In the genomic region with DNA sequence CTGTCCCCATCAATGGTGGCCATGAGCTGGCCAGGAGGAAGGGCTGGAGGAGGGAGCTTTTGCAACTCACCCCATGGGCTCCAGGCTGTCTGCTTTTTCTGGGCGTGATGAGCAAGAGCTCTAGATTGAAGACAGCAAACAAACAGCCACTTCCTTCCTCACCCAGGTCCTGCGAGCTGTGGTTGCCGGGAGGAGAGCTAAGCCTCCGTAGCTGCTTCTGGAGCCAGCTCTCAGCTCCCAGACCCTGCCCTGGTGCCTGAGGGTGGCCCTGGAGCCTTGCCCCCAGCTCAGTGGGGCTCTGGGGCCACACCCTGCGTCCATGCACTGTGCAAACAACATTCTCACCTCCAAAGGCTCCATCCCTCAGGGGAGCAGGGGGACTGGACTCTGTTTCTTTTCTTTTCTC, we compare ENCODE assay signal across 9 cellular contexts. TPM values are rescaled to one million over a fixed set of nuclear protein-coding genes. Genes with fewer than 3 reads are reported as not detected.
DNase-seq lines count a peak whose midpoint lies in the region; ATAC-seq and TF ChIP-seq lines count a peak whose summit lies in the region.
"Had no signal": no experiment of that assay in that cellular context is flagged by ENCODE, and none has a peak within 500 bp of the region (broad histone marks: within the 10 kb centered on the region; RNA-seq: fewer than 3 reads in every experiment).

No MANE protein-coding gene starts in this region.

- H3K36me3 ChIP-seq in WERI-Rb-1: no peaks in the 10 kb centered on the region

- no peak overlapping the region for H3K4me3 Mint-ChIP-seq in activated B cell treated with CpG ODN at 0.5 μM for 24 hours

- TF ChIP-seq CTCF in activated B cell treated with CpG ODN at 0.5 μM for 24 hours (IDR thresholded peaks at IDR 0.05) (no peak), WERI-Rb-1 (IDR thresholded peaks at IDR 0.05; ENCODE audit: low read depth, low read length) (no peak)

- H3K4me3 ChIP-seq in WERI-Rb-1 (ENCODE audit: low read depth, low read length): no peak overlapping the region

- intact Hi-C loops in activated B cell treated with CpG ODN at 0.5 μM for 24 hours (cut with micrococcal nuclease): no loop called here

- no peak overlapping the region for H3K27ac ChIP-seq in WERI-Rb-1

- H3K9me3 Mint-ChIP-seq in activated B cell treated with CpG ODN at 0.5 μM for 24 hours: no peaks in the 10 kb centered on the region

- peaks cover 24% of the 10 kb centered on the region for H3K27me3 ChIP-seq in WERI-Rb-1 (ENCODE audit: insufficient read depth, low read depth, severe bottlenecking)

- H3K27me3 Mint-ChIP-seq in activated B cell treated with CpG ODN at 0.5 μM for 24 hours: no peaks in the 10 kb centered on the region

- peaks cover 5% of the 10 kb centered on the region for H3K36me3 Mint-ChIP-seq in activated B cell treated with CpG ODN at 0.5 μM for 24 hours (ENCODE audit: low read depth)

- POLR2A ChIA-PET in activated B cell treated with CpG ODN at 0.5 μM for 24 hours (lab: Charles Lee): interaction anchor here (0.6 to 1.3 kb wide), 3 partner anchors 9 to 57 kb away, joined by 4 to 6 read pairs (median 5); a partner anchor contains a TSS

- H3K9me3 ChIP-seq in WERI-Rb-1 (ENCODE audit: severe bottlenecking): no peaks in the 10 kb centered on the region

- H3K27ac Mint-ChIP-seq in activated B cell treated with CpG ODN at 0.5 μM for 24 hours: no peak overlapping the region

- peak; percentile 62 for DNase-seq in LHCN-M2 (ENCODE audit: low read depth)
- DNase-seq in activated B cell treated with CpG ODN at 0.5 μM for 24 hours: no peak
- peak; percentile 12 for DNase-seq in fibroblast of gingiva (ENCODE audit: low read depth)
- peak; percentile 59 for DNase-seq in stimulated activated CD8-positive, alpha-beta memory T cell treated with anti-CD3 and anti-CD28 coated beads, Interleukin-4, amount 100 ng/mL, for 48 hours
- no peak for DNase-seq in NCI-H1417 treated with DMSO at 0.1 percent for 48 hours (lab: John Stamatoyannopoulos, UW)
- DNase-seq in NCI-H748 (lab: John Stamatoyannopoulos, UW; ENCODE audit: unreplicated experiment): no peak
- no peak for DNase-seq in WERI-Rb-1

- CTCF ChIA-PET in activated B cell treated with CpG ODN at 0.5 μM for 24 hours (lab: Charles Lee): interaction anchor here (0.7 to 3.1 kb wide), 2 partner anchors 9 to 78 kb away, joined by 3 to 39 read pairs; no protein-coding TSS in a partner anchor

- H3K4me1 Mint-ChIP-seq in activated B cell treated with CpG ODN at 0.5 μM for 24 hours: peaks cover 61% of the 10 kb centered on the region

- ATAC-seq in activated B cell treated with CpG ODN at 0.5 μM for 24 hours (ENCODE audit: low read depth): peak; percentile 25
- no peak for ATAC-seq in HG02870 (IDR thresholded peaks at IDR 0.05; ENCODE audit: unreplicated experiment)

RNA-seq across cellular contexts. Expression of a gene that starts 6.2 kb away (rescaled TPM):
- total RNA-seq in LHCN-M2 (2014; rRNA removed): 0.11 and 0.13 TPM in 2 replicates
- 0.84 TPM for polyA plus RNA-seq in LHCN-M2 (2012)
- 57.4 and 63.8 TPM in 2 replicates for total RNA-seq in activated B cell treated with CpG ODN at 0.5 μM for 24 hours

RNA-seq across cellular contexts. Expression of a gene that starts 39.5 kb away (rescaled TPM):
- total RNA-seq in LHCN-M2 (2014; rRNA removed) (0.06 and 0.46 TPM in 2 replicates), activated B cell treated with CpG ODN at 0.5 μM for 24 hours (0.17 and 0.33 TPM in 2 replicates)
- 0.23 TPM for polyA plus RNA-seq in LHCN-M2 (2012)

RNA-seq across cellular contexts. Expression of a gene that starts 57.0 kb away (rescaled TPM):
- total RNA-seq in LHCN-M2 (2014; rRNA removed) (9.1 and 9.2 TPM in 2 replicates), activated B cell treated with CpG ODN at 0.5 μM for 24 hours (28.6 and 32.8 TPM in 2 replicates)
- 31.8 TPM for polyA plus RNA-seq in LHCN-M2 (2012)

RNA-seq across cellular contexts. Expression of a gene that starts 59.4 kb away (rescaled TPM):
- total RNA-seq in LHCN-M2 (2014; rRNA removed): not detected in 2 replicates
- not detected for polyA plus RNA-seq in LHCN-M2 (2012)
- total RNA-seq in activated B cell treated with CpG ODN at 0.5 μM for 24 hours: not detected in 2 replicates
- total RNA-seq: subcutaneous adipose tissue had no signal

Comparison
In these comparisons a context has a peak if more than half of its experiments do, and no peak if none do; other contexts are left out.
1. DNase-seq: peak in LHCN-M2 (single experiment), fibroblast of gingiva (single experiment) and stimulated activated CD8-positive, alpha-beta memory T cell treated with anti-CD3 and anti-CD28 coated beads, Interleukin-4, amount 100 ng/mL, for 48 hours (single experiment); none in activated B cell treated with CpG ODN at 0.5 μM for 24 hours (single experiment), NCI-H1417 treated with DMSO at 0.1 percent for 48 hours (single experiment), NCI-H748 (single experiment) and WERI-Rb-1 (single experiment).
2. RNA of a gene that starts 6.2 kb away (total RNA-seq): 57.4 to 63.8 TPM in activated B cell treated with CpG ODN at 0.5 μM for 24 hours; 0.11 to 0.13 TPM in LHCN-M2; every median in the first group is over 10 times any median in the second.